36 cellular contexts compared by ENCODE assay signal in the genomic region with DNA sequence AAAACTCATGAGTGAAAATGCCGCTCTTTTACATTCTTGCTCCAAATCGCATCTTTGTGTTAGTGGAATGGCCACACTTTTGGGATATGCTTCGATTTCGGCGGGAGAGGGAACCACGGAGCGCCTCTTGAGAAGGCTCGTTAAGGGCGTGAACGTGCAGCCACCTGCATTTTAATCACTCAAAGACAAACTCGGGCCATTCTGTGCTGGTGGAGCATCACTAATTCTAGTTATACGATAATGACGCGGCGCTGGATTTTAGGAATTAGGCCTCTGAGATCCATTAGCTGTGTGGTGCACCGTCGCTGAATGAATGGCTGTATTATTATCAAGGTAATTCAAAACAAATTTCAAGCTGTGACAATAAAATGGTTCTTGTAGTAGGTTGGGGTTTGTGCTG.
"Had no signal": no experiment of that assay in that cellular context is flagged by ENCODE, and none has a peak within 500 bp of the region (broad histone marks: within the 10 kb centered on the region; RNA-seq: fewer than 3 reads in every experiment).

No MANE protein-coding gene starts in this region.

- H3K9ac ChIP-seq: SK-N-SH had no signal

- H3K4me2 ChIP-seq: PC-9, SK-N-SH had no signal

- ATAC-seq: activated CD4-positive, alpha-beta T cell treated with anti-CD3 and anti-CD28 coated beads for 36 hours; activated CD4-positive, CD25-positive, alpha-beta regulatory T cell treated with anti-CD3 and anti-CD28 coated beads, Interleukin-2, amount 50 U/mL, for 24 hours; activated CD8-positive, alpha-beta T cell treated with anti-CD3 and anti-CD28 coated beads, Interleukin-2, amount 10 ng/mL, durations not matched to agents 7 days and 5 days; body of pancreas; WTC11 had no signal

- H3K27me3 ChIP-seq: ascending aorta, body of pancreas, SJSA1 had no signal

- H2AFZ ChIP-seq: PC-9 had no signal

- H3K4me3 ChIP-seq: ascending aorta, body of pancreas, MG63, PC-9, SJSA1 had no signal

- H3K9me3 ChIP-seq: ascending aorta, body of pancreas, MG63, SJSA1, SK-N-SH had no signal

- DNase-seq: activated CD4-positive, alpha-beta T cell treated with anti-CD3 and anti-CD28 coated beads for 36 hours; activated CD4-positive, alpha-beta T cell treated with anti-CD3 and anti-CD28 coated beads, Interleukin-2, amount 10 ng/mL, durations not matched to agents 7 days and 5 days; activated CD4-positive, alpha-beta T cell treated with anti-CD3 and anti-CD28 coated beads, Interleukin-2, amount 50 U/mL, for 48 hours; activated CD8-positive, alpha-beta T cell treated with anti-CD3 and anti-CD28 coated beads, Interleukin-2, amount 10 ng/mL, durations not matched to agents 7 days and 5 days; activated gamma-delta T cell; activated naive CD4-positive, alpha-beta T cell treated with Interleukin-2 at 50 U/mL for 16 hours; activated naive CD8-positive, alpha-beta T cell treated with anti-CD3 and anti-CD28 coated beads, Interleukin-2, amount 10 ng/mL, durations not matched to agents 7 days and 5 days; activated T-cell treated with anti-CD3 and anti-CD28 coated beads, Interleukin-2, amount 50 U/mL, for 24 hours; amygdala; body of pancreas; caudate nucleus; cerebellar nuclear complex; Kasumi-1; KG1; MG63; MV-4-11; NCI-H1092; NCI-H1436 treated with DMSO at 0.1 percent for 48 hours; NCI-H1694 treated with DMSO at 0.1 percent for 48 hours; NCI-H2029 treated with DMSO at 0.1 percent for 48 hours; NCI-H2107; NCI-H2171; NCI-H446 treated with DMSO at 0.1 percent for 48 hours; NCI-H524; NCI-H69; NK-92 treated with Interleukin-12 subunit alpha and Interleukin-12 subunit beta, amount 100 ng/mL, for 24 hours; PC-9; SHP77; SK-N-SH had no signal

- H3K36me3 ChIP-seq: ascending aorta, MG63, SJSA1 had no signal

- FAIRE-seq: bronchial epithelial cell, RCC 7860 had no signal

- H3K4me1 ChIP-seq: ascending aorta, body of pancreas had no signal

- H3K27ac ChIP-seq: ascending aorta, body of pancreas, PC-9, RWPE1, SJSA1 had no signal
